15 cellular contexts compared by ENCODE assay signal in genomic region chr5:126464959-126465358, GRCh38. TPM values are rescaled to one million over a fixed set of nuclear protein-coding genes. Genes with fewer than 3 reads are reported as not detected.
DNase-seq lines count a peak whose midpoint lies in the region; ATAC-seq, FAIRE-seq and TF ChIP-seq lines count a peak whose summit lies in the region.
"Had no signal": no experiment of that assay in that cellular context is flagged by ENCODE, and none has a peak within 500 bp of the region (broad histone marks: within the 10 kb centered on the region; RNA-seq: fewer than 3 reads in every experiment).

No MANE protein-coding gene starts in this region.

- no peaks in the 10 kb centered on the region for H3K36me3 ChIP-seq in Caco-2 (ENCODE audit: control insufficient read depth, insufficient read depth, low read length)
- H3K36me3 ChIP-seq in effector memory CD4-positive, alpha-beta T cell (ENCODE audit: control insufficient read depth, insufficient read depth, low read length), result no peaks in the 10 kb centered on the region

- peaks cover 23% of the 10 kb centered on the region for H3K4me1 Mint-ChIP-seq in Caco-2 (ENCODE audit: low read depth, unreplicated experiment)
- peaks cover 9% of the 10 kb centered on the region; the same call in 1 of the 2 replicates for H3K4me1 Mint-ChIP-seq in WTC11
- peaks cover 27% of the 10 kb centered on the region for H3K4me1 Mint-ChIP-seq in nephron progenitor cell
- peaks cover 28% of the 10 kb centered on the region for H3K4me1 Mint-ChIP-seq in stimulated activated naive CD8-positive, alpha-beta T cell treated with anti-CD3 and anti-CD28 coated beads, Interleukin-15, amount 100 ng/mL, for 72 hours

- peak; percentile 64 for ATAC-seq in WTC11
- no peak for ATAC-seq in stimulated activated naive CD8-positive, alpha-beta T cell treated with anti-CD3 and anti-CD28 coated beads, Interleukin-15, amount 100 ng/mL, for 72 hours
- ATAC-seq: activated T-cell treated with anti-CD3 and anti-CD28 coated beads, Interleukin-2, amount 50 U/mL, for 72 hours had no signal

- CTCF ChIA-PET in Caco-2 (lab: Charles Lee) (interaction anchor here (0.7 kb wide), 1 partner anchor 149 kb away, joined by 3 read pairs; no protein-coding TSS in a partner anchor), WTC11 (lab: Charles Lee) (interaction anchor here (1.0 kb wide), 1 partner anchor 74 kb away, joined by 4 read pairs; no protein-coding TSS in a partner anchor)

- TF ChIP-seq POLR2A in GM12891 (IDR thresholded peaks at IDR 0.05; ENCODE audit: low read depth, low read length), result no peak

- POLR2A ChIA-PET in Caco-2 (lab: Charles Lee) (interaction anchor here (0.5 kb wide), 1 partner anchor 19 kb away, joined by 4 read pairs; no protein-coding TSS in a partner anchor), WTC11 (lab: Charles Lee) (interaction anchor here (0.6 kb wide), 1 partner anchor 14 kb away, joined by 6 read pairs; no protein-coding TSS in a partner anchor)

- peak overlapping the region; percentile 2; the same call in 1 of the 2 replicates for H3K4me3 ChIP-seq in Caco-2 (ENCODE audit: low read depth, low read length)
- H3K4me3 ChIP-seq in effector memory CD4-positive, alpha-beta T cell (ENCODE audit: insufficient read depth, low read depth, low read length, poor library complexity, severe bottlenecking), result no peak overlapping the region
- H3K4me3 ChIP-seq: lung had no signal

- no peaks in the 10 kb centered on the region for H3K27me3 ChIP-seq in Caco-2 (replicated peaks; ENCODE audit: control insufficient read depth, insufficient read depth, low read length)
- no peaks in the 10 kb centered on the region for H3K27me3 ChIP-seq in effector memory CD4-positive, alpha-beta T cell (replicated peaks; ENCODE audit: control insufficient read depth, insufficient read depth, low read length, poor library complexity, severe bottlenecking)

- H3K4me1 ChIP-seq in Caco-2, result peaks cover 20% of the 10 kb centered on the region
- H3K4me1 ChIP-seq in effector memory CD4-positive, alpha-beta T cell (ENCODE audit: control insufficient read depth, insufficient read depth, low read length, poor library complexity, severe bottlenecking), result no peaks in the 10 kb centered on the region

- BruUV-seq in Caco-2 (replicated peaks; lab: Mats Ljungman, UMichigan), result no TSS peak

- no peaks in the 10 kb centered on the region for H3K9me3 ChIP-seq in Caco-2
- no peaks in the 10 kb centered on the region for H3K9me3 ChIP-seq in effector memory CD4-positive, alpha-beta T cell (ENCODE audit: control insufficient read depth, low read length)

- no peak for FAIRE-seq in GM12891 (lab: Jason Lieb, UNC)

- peak overlapping the region; percentile 7 for H3K27ac Mint-ChIP-seq in Caco-2 (ENCODE audit: unreplicated experiment)
- H3K27ac Mint-ChIP-seq in WTC11, result no peak overlapping the region
- peak overlapping the region; percentile 37 for H3K27ac Mint-ChIP-seq in nephron progenitor cell
- H3K27ac Mint-ChIP-seq in stimulated activated naive CD8-positive, alpha-beta T cell treated with anti-CD3 and anti-CD28 coated beads, Interleukin-15, amount 100 ng/mL, for 72 hours, result no peak overlapping the region
- H3K27ac Mint-ChIP-seq: activated T-cell treated with anti-CD3 and anti-CD28 coated beads, Interleukin-2, amount 50 U/mL, for 72 hours had no signal

- TF ChIP-seq CTCF in Caco-2 (IDR thresholded peaks at IDR 0.05; ENCODE audit: insufficient read depth in 1 of 2, low read depth in 1 of 2, low read length in 1 of 2, severe bottlenecking in 1 of 2, unreplicated experiment in 1 of 2) (no peak), WTC11 (IDR thresholded peaks at IDR 0.05) (no peak), nephron progenitor cell (IDR thresholded peaks at IDR 0.05) (no peak)

- H3K4me3 Mint-ChIP-seq in Caco-2 (ENCODE audit: unreplicated experiment), result peak overlapping the region; percentile 59
- H3K4me3 Mint-ChIP-seq in WTC11, result no peak overlapping the region
- no peak overlapping the region for H3K4me3 Mint-ChIP-seq in nephron progenitor cell
- H3K4me3 Mint-ChIP-seq in stimulated activated naive CD8-positive, alpha-beta T cell treated with anti-CD3 and anti-CD28 coated beads, Interleukin-15, amount 100 ng/mL, for 72 hours, result no peak overlapping the region
- H3K4me3 Mint-ChIP-seq: activated T-cell treated with anti-CD3 and anti-CD28 coated beads, Interleukin-2, amount 50 U/mL, for 72 hours; stimulated activated naive CD8-positive, alpha-beta T cell treated with anti-CD3 and anti-CD28 coated beads, Interleukin-15, Interleukin-2, amounts not matched to agents 100 ng/mL and 50 ng/mL, for 24 hours had no signal

- H3K27ac ChIP-seq in effector memory CD4-positive, alpha-beta T cell (ENCODE audit: insufficient read depth, low read length, poor library complexity, severe bottlenecking), result no peak overlapping the region

- H3K27me3 Mint-ChIP-seq in Caco-2 (ENCODE audit: insufficient read depth, unreplicated experiment) (no peaks in the 10 kb centered on the region), WTC11 (ENCODE audit: low read depth) (peaks cover 50% of the 10 kb centered on the region), nephron progenitor cell (ENCODE audit: low read depth, poor library complexity) (peaks cover 18% of the 10 kb centered on the region)
- H3K27me3 Mint-ChIP-seq in stimulated activated naive CD8-positive, alpha-beta T cell treated with anti-CD3 and anti-CD28 coated beads, Interleukin-15, amount 100 ng/mL, for 72 hours, result no peaks in the 10 kb centered on the region
- H3K27me3 Mint-ChIP-seq: stimulated activated naive CD8-positive, alpha-beta T cell treated with anti-CD3 and anti-CD28 coated beads, Interleukin-15, Interleukin-2, amounts not matched to agents 100 ng/mL and 50 ng/mL, for 24 hours had no signal

- H3K36me3 Mint-ChIP-seq in Caco-2 (ENCODE audit: insufficient read depth, unreplicated experiment) (no peaks in the 10 kb centered on the region), WTC11 (peaks cover 6% of the 10 kb centered on the region), nephron progenitor cell (ENCODE audit: low read depth) (peaks cover 9% of the 10 kb centered on the region)

- DNase-seq in Caco-2 (peak; percentile 64 to 81), NCI-H187 treated with DMSO at 0.1 percent for 48 hours (lab: John Stamatoyannopoulos, UW) (peak; percentile 29), WTC11 (ENCODE audit: low spot score) (peak; percentile 16), nephron progenitor cell (no peak), GM12891 (ENCODE audit: insufficient read length, low spot score) (no peak)
- DNase-seq in effector memory CD4-positive, alpha-beta T cell, result no peak
- DNase-seq in stimulated activated CD8-positive, alpha-beta memory T cell treated with anti-CD3 and anti-CD28 coated beads, Interleukin-4, amount 100 ng/mL, for 48 hours, result no peak
- no peak for DNase-seq in stimulated activated naive CD8-positive, alpha-beta T cell treated with anti-CD3 and anti-CD28 coated beads, Interleukin-15, amount 100 ng/mL, for 72 hours
- DNase-seq: activated CD4-positive, alpha-beta T cell treated with anti-CD3 and anti-CD28 coated beads, Interleukin-2, amount 50 U/mL, for 1 hour; activated T-cell treated with anti-CD3 and anti-CD28 coated beads, Interleukin-2, amount 50 U/mL, for 72 hours; cortex of kidney; HCEC 1CT; NCI-H226 had no signal

- no peaks in the 10 kb centered on the region for H3K9me3 Mint-ChIP-seq in Caco-2 (ENCODE audit: unreplicated experiment)
- no peaks in the 10 kb centered on the region for H3K9me3 Mint-ChIP-seq in WTC11
- H3K9me3 Mint-ChIP-seq in nephron progenitor cell, result no peaks in the 10 kb centered on the region
- H3K9me3 Mint-ChIP-seq in stimulated activated naive CD8-positive, alpha-beta T cell treated with anti-CD3 and anti-CD28 coated beads, Interleukin-15, amount 100 ng/mL, for 72 hours, result no peaks in the 10 kb centered on the region
- H3K9me3 Mint-ChIP-seq: activated T-cell treated with anti-CD3 and anti-CD28 coated beads, Interleukin-2, amount 50 U/mL, for 72 hours; stimulated activated naive CD8-positive, alpha-beta T cell treated with anti-CD3 and anti-CD28 coated beads, Interleukin-15, Interleukin-2, amounts not matched to agents 100 ng/mL and 50 ng/mL, for 24 hours had no signal

- intact Hi-C loops in Caco-2 (cut with micrococcal nuclease; ENCODE audit: unreplicated experiment), result loop anchor here (2.0 kb wide), 1 partner anchor 28 kb away; no protein-coding TSS in a partner anchor

TF ChIP-seq in WTC11, 78 proteins besides CTCF, POLR2A, EP300 and RAD21 (continues in another document):
- TF ChIP-seq MLX (CRISPR knock-in tag; IDR thresholded peaks at IDR 0.05), result no peak
- no peak for TF ChIP-seq TEAD1 (CRISPR knock-in tag; IDR thresholded peaks at IDR 0.05)

TF ChIP-seq in GM12891, 5 proteins besides CTCF, POLR2A, EP300 and RAD21:
- TF ChIP-seq PAX5 (IDR thresholded peaks at IDR 0.05; ENCODE audit: insufficient read depth, low read length, severe bottlenecking), result no peak
- no peak for TF ChIP-seq TAF1 (IDR thresholded peaks at IDR 0.05; ENCODE audit: low read depth, low read length)
- no peak for TF ChIP-seq SPI1 (IDR thresholded peaks at IDR 0.05; ENCODE audit: low read depth, low read length)
- no peak for TF ChIP-seq POU2F2 (IDR thresholded peaks at IDR 0.05; ENCODE audit: low read depth, low read length)
- TF ChIP-seq POLR2AphosphoS5 (IDR thresholded peaks at IDR 0.05; ENCODE audit: low read depth, low read length), result no peak
TF ChIP-seq in GM12891: peak in this region for 0.

RNA-seq across cellular contexts. Expression of gene GRAMD2B, which starts 41.8 kb away (rescaled TPM):
- total RNA-seq in Caco-2 (2022) (3.0 TPM in 2 replicates), WTC11 (2021) (10.3 to 11.6 TPM (median 10.8 TPM) in 3 replicates)
- 2.9 TPM for polyA plus RNA-seq in GM12891 (2012; ENCODE audit: low read depth, missing spikeins)

Comparison
In these comparisons a context has a peak if more than half of its experiments do, and no peak if none do; other contexts are left out.
1. DNase-seq: peak in Caco-2 (2 of 2), NCI-H187 treated with DMSO at 0.1 percent for 48 hours (single experiment) and WTC11 (single experiment); none in nephron progenitor cell (single experiment), effector memory CD4-positive, alpha-beta T cell (0 of 3), GM12891 (single experiment), stimulated activated CD8-positive, alpha-beta memory T cell treated with anti-CD3 and anti-CD28 coated beads, Interleukin-4, amount 100 ng/mL, for 48 hours (single experiment) and stimulated activated naive CD8-positive, alpha-beta T cell treated with anti-CD3 and anti-CD28 coated beads, Interleukin-15, amount 100 ng/mL, for 72 hours (0 of 2).
2. H3K27ac Mint-ChIP-seq: peak in Caco-2 (single experiment) and nephron progenitor cell (single experiment); none in WTC11 (single experiment) and stimulated activated naive CD8-positive, alpha-beta T cell treated with anti-CD3 and anti-CD28 coated beads, Interleukin-15, amount 100 ng/mL, for 72 hours (0 of 2).